In the genomic region with DNA sequence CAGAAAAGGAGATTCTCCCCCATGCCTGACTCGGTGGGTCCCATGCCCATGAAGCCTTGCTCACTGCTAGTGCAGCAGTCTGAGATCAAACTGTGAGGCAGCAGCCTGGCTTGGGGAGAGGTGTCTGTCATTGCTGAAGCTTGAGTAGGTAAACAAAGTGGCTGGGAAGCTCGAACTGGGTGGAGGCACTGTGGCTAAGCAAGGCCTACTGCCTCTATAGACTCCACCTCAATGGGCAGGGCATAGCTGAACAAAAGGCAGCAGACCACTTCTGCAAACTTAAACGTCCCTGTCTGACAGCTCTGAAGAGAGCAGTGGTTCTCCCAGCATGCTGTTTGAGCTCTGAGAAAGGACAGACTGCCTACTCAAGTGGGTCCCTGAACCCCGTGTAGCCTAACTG, we compare ENCODE assay signal across 1 cellular context.
TF ChIP-seq lines count a peak whose summit lies in the region.

No MANE protein-coding gene starts in this region.

TF ChIP-seq in HepG2, 621 proteins besides CTCF, POLR2A, EP300 and RAD21 (continued from another document):
- TF ChIP-seq, protein P1, sequence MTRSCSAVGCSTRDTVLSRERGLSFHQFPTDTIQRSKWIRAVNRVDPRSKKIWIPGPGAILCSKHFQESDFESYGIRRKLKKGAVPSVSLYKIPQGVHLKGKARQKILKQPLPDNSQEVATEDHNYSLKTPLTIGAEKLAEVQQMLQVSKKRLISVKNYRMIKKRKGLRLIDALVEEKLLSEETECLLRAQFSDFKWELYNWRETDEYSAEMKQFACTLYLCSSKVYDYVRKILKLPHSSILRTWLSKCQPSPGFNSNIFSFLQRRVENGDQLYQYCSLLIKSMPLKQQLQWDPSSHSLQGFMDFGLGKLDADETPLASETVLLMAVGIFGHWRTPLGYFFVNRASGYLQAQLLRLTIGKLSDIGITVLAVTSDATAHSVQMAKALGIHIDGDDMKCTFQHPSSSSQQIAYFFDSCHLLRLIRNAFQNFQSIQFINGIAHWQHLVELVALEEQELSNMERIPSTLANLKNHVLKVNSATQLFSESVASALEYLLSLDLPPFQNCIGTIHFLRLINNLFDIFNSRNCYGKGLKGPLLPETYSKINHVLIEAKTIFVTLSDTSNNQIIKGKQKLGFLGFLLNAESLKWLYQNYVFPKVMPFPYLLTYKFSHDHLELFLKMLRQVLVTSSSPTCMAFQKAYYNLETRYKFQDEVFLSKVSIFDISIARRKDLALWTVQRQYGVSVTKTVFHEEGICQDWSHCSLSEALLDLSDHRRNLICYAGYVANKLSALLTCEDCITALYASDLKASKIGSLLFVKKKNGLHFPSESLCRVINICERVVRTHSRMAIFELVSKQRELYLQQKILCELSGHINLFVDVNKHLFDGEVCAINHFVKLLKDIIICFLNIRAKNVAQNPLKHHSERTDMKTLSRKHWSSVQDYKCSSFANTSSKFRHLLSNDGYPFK (CRISPR knock-in tag; IDR thresholded peaks at IDR 0.05; ENCODE audit: borderline replicate concordance) = 0 out of 2 replicates have a peak, but pooled peaks have one; percentile 27
